ENCODE assay signal across 21 cellular contexts in genomic region chr13:32682130-32682529, GRCh38.
"Had no signal": no experiment of that assay in that cellular context is flagged by ENCODE, and none has a peak within 500 bp of the region (broad histone marks: within the 10 kb centered on the region; RNA-seq: fewer than 3 reads in every experiment).

No MANE protein-coding gene starts in this region.

- H3K27ac Mint-ChIP-seq: dendritic cell treated with granulocyte-macrophage colony-stimulating factor and Interleukin-4, amounts not matched to agents 40 ng/mL and 50 ng/mL, for 4 days; memory B cell; naive thymus-derived CD8-positive, alpha-beta T cell; stimulated activated naive B cell treated with anti-CD40 and anti-IgM and Interleukin-4, amounts not matched to agents 10 μg/mL and 1 μg/mL and 100 μg/mL, for 72 hours had no signal

- H3K9me3 Mint-ChIP-seq: dendritic cell treated with granulocyte-macrophage colony-stimulating factor and Interleukin-4, amounts not matched to agents 40 ng/mL and 50 ng/mL, for 4 days; immature natural killer cell; memory B cell; naive thymus-derived CD8-positive, alpha-beta T cell; stimulated activated naive B cell treated with anti-CD40 and anti-IgM and Interleukin-4, amounts not matched to agents 10 μg/mL and 1 μg/mL and 100 μg/mL, for 72 hours had no signal

- DNase-seq: activated CD4-positive, alpha-beta T cell treated with anti-CD3 and anti-CD28 coated beads, Interleukin-2, amount 50 U/mL, for 48 hours; activated CD8-positive, alpha-beta memory T cell treated with anti-CD3 and anti-CD28 coated beads, Interleukin-2, amount 10 ng/mL, durations not matched to agents 7 days and 5 days; activated gamma-delta T cell treated with Interleukin-2 at 50 U/mL for 16 hours; activated T-cell treated with anti-CD3 and anti-CD28 coated beads, Interleukin-2, amount 50 U/mL, for 48 hours; effector memory CD4-positive, alpha-beta T cell; immature natural killer cell; left ventricle myocardium superior; naive thymus-derived CD8-positive, alpha-beta T cell; SHP77; spleen; stimulated activated CD4-positive, alpha-beta T cell treated with anti-CD3 and anti-CD28 coated beads, Interleukin-4, amount 100 ng/mL, for 4 hours; stimulated activated naive B cell treated with anti-CD40 and anti-IgM and Interleukin-4, amounts not matched to agents 10 μg/mL and 1 μg/mL and 100 μg/mL, for 72 hours; T-helper 1 cell; T-helper 9 cell; thyroid gland had no signal

- H3K27me3 Mint-ChIP-seq: activated CD8-positive, alpha-beta memory T cell treated with anti-CD3 and anti-CD28 coated beads, Interleukin-2, amount 10 ng/mL, durations not matched to agents 7 days and 5 days; dendritic cell treated with granulocyte-macrophage colony-stimulating factor and Interleukin-4, amounts not matched to agents 40 ng/mL and 50 ng/mL, for 4 days; memory B cell; naive thymus-derived CD8-positive, alpha-beta T cell; stimulated activated naive B cell treated with anti-CD40 and anti-IgM and Interleukin-4, amounts not matched to agents 10 μg/mL and 1 μg/mL and 100 μg/mL, for 72 hours had no signal

- H3K4me3 ChIP-seq: spleen, thyroid gland had no signal

- H3K4me3 Mint-ChIP-seq: activated CD8-positive, alpha-beta memory T cell treated with anti-CD3 and anti-CD28 coated beads, Interleukin-2, amount 10 ng/mL, durations not matched to agents 7 days and 5 days; dendritic cell treated with granulocyte-macrophage colony-stimulating factor and Interleukin-4, amounts not matched to agents 40 ng/mL and 50 ng/mL, for 4 days; immature natural killer cell; memory B cell; naive thymus-derived CD8-positive, alpha-beta T cell; stimulated activated naive B cell treated with anti-CD40 and anti-IgM and Interleukin-4, amounts not matched to agents 10 μg/mL and 1 μg/mL and 100 μg/mL, for 72 hours had no signal

- ATAC-seq: activated CD4-positive, CD25-positive, alpha-beta regulatory T cell treated with anti-CD3 and anti-CD28 coated beads, Interleukin-2, amount 50 U/mL, for 24 hours; activated CD8-positive, alpha-beta memory T cell treated with anti-CD3 and anti-CD28 coated beads, Interleukin-2, amount 10 ng/mL, durations not matched to agents 7 days and 5 days; left ventricle myocardium superior; naive thymus-derived CD8-positive, alpha-beta T cell; sciatic nerve; stimulated activated naive B cell treated with anti-CD40 and anti-IgM and Interleukin-4, amounts not matched to agents 10 μg/mL and 1 μg/mL and 100 μg/mL, for 72 hours had no signal

- H3K27me3 ChIP-seq: neutrophil, spleen, thyroid gland had no signal

- H3K27ac ChIP-seq: neutrophil, parathyroid adenoma, spleen, thyroid gland had no signal

- H3K4me1 Mint-ChIP-seq: activated CD8-positive, alpha-beta memory T cell treated with anti-CD3 and anti-CD28 coated beads, Interleukin-2, amount 10 ng/mL, durations not matched to agents 7 days and 5 days; immature natural killer cell; memory B cell; naive thymus-derived CD8-positive, alpha-beta T cell had no signal
